In genomic region chr14:104794641-104795467, GRCh38 we compare ENCODE assay signal across 8 cellular contexts. TPM values are rescaled to one million over a fixed set of nuclear protein-coding genes. Genes with fewer than 3 reads are reported as not detected.
A peak's percentile ranks its signal among the peaks of the same experiment; 100 is the strongest.
DNase-seq lines count a peak whose midpoint lies in the region; ATAC-seq, FAIRE-seq and TF ChIP-seq lines count a peak whose summit lies in the region.

No MANE protein-coding gene starts in this region.

- H3K4me1 ChIP-seq in HEK293 (ENCODE audit: control insufficient read depth, insufficient read depth, low read length) (peaks cover 10% of the 10 kb centered on the region), endothelial cell of umbilical vein (ENCODE audit: control insufficient read depth, extremely low read depth, insufficient read depth, low read length) (peaks cover 10% of the 10 kb centered on the region), muscle layer of duodenum (ENCODE audit: control insufficient read depth in 1 of 2, insufficient read depth in 2 of 2, low read length in 2 of 2) (peaks cover 22 to 34% of the 10 kb centered on the region in 2 donors)

- no peaks in the 10 kb centered on the region for H3K9me3 ChIP-seq in HEK293 (ENCODE audit: control insufficient read depth, insufficient read depth, low read depth, low read length)
- H3K9me3 ChIP-seq in SK-N-MC (ENCODE audit: low read depth, low read length) = no peaks in the 10 kb centered on the region
- no peaks in the 10 kb centered on the region for H3K9me3 ChIP-seq in endothelial cell of umbilical vein (replicated peaks; ENCODE audit: control insufficient read depth, insufficient read depth, low read length)
- H3K9me3 ChIP-seq in muscle layer of duodenum (ENCODE audit: control insufficient read depth in 1 of 2, low read length in 2 of 2) = no peaks in the 10 kb centered on the region

- H4K20me1 ChIP-seq in endothelial cell of umbilical vein (replicated peaks; ENCODE audit: control insufficient read depth, extremely low read depth, insufficient read depth, low read length) = no peaks in the 10 kb centered on the region

- H3K4me3 ChIP-seq in HEK293 (ENCODE audit: low read depth, low read length) (peak overlapping the region; percentile 67), SK-N-MC (peak overlapping the region; percentile 86), endothelial cell of umbilical vein (replicated peaks in 1 of 3; ENCODE audit: insufficient read depth in 1 of 3, low read depth in 1 of 3, low read length in 3 of 3) (peak overlapping the region; percentile 23 to 64 (median 27)), muscle layer of duodenum (ENCODE audit: low read depth in 1 of 2, low read length in 2 of 2) (peak overlapping the region; percentile 78 to 81)

- FAIRE-seq in endothelial cell of umbilical vein (lab: Jason Lieb, UNC) = peak; percentile 38

- DNase-seq in GM10248 (ENCODE audit: extremely low spot score) (peak; percentile 59), SK-N-MC (ENCODE audit: low read depth, low spot score) (no peak), endothelial cell of umbilical vein (ENCODE audit: low read depth, low spot score) (peak; percentile 30), NAMALWA (ENCODE audit: low spot score) (no peak), GF-D8 (lab: John Stamatoyannopoulos, UW) (no peak)

- H2AFZ ChIP-seq in endothelial cell of umbilical vein (ENCODE audit: low read depth, low read length) = no peak overlapping the region

- CTCF ChIA-PET in GM10248 (lab: Yijun Ruan, JAX) = interaction anchor here (0.7 to 1.6 kb wide), 3 partner anchors 24 to 31 kb away, joined by 3 to 8 read pairs (median 3); no protein-coding TSS in a partner anchor
- CTCF ChIA-PET in HEK293 (lab: Yijun Ruan, JAX) = interaction anchor here (0.6 to 1.2 kb wide), 2 partner anchors 31 kb away, joined by 3 to 4 read pairs; no protein-coding TSS in a partner anchor
- CTCF ChIA-PET in endothelial cell of umbilical vein (lab: Charles Lee) = interaction anchor here (1.0 to 3.0 kb wide), 4 partner anchors 25 to 31 kb away, joined by 3 to 14 read pairs (median 6); no protein-coding TSS in a partner anchor

- peaks cover 49% of the 10 kb centered on the region for H3K79me2 ChIP-seq in endothelial cell of umbilical vein (ENCODE audit: control insufficient read depth, insufficient read depth, low read length)

- no TSS peak for BruUV-seq in endothelial cell of umbilical vein (replicated peaks; lab: Mats Ljungman, UMichigan)

- intact Hi-C loops in endothelial cell of umbilical vein (cut with micrococcal nuclease) = loop anchor here (2.0 kb wide), 2 partner anchors 26 to 32 kb away; no protein-coding TSS in a partner anchor

- H3K27ac ChIP-seq in HEK293 (ENCODE audit: extremely low read depth, low read depth, low read length) (peak overlapping the region; percentile 78), SK-N-MC (no peak overlapping the region), endothelial cell of umbilical vein (ENCODE audit: insufficient read depth, low read depth, low read length) (peak overlapping the region; percentile 31), muscle layer of duodenum (ENCODE audit: low read length) (peak overlapping the region; percentile 23)

- H3K27me3 ChIP-seq in endothelial cell of umbilical vein (ENCODE audit: control insufficient read depth in 2 of 2, insufficient read depth in 2 of 2, low read length in 2 of 2) (no peaks in the 10 kb centered on the region), muscle layer of duodenum (ENCODE audit: low read depth, low read length) (no peaks in the 10 kb centered on the region)

- POLR2A ChIA-PET in GM10248 (lab: Yijun Ruan, JAX) (no interaction called here), HEK293 (lab: Yijun Ruan, JAX) (interaction anchor here (0.7 to 1.7 kb wide), 3 partner anchors 14 to 42 kb away, joined by 4 to 7 read pairs (median 5); partner anchors contain the start of gene SIVA1), endothelial cell of umbilical vein (lab: Charles Lee) (no interaction called here)

- no peaks in the 10 kb centered on the region for H3K9me1 ChIP-seq in endothelial cell of umbilical vein (replicated peaks; ENCODE audit: control insufficient read depth, extremely low read depth, insufficient read depth, low read length)

- TF ChIP-seq POLR2A in endothelial cell of umbilical vein (IDR thresholded peaks at IDR 0.05; ENCODE audit: low read depth, low read length) = no peak

- dilution Hi-C loops in endothelial cell of umbilical vein (cut with MboI; ENCODE audit: extremely low pct_ligation_motif_present, low sequenced_read_pairs) = no loop called here

- H3K9ac ChIP-seq in SK-N-MC (ENCODE audit: insufficient read length) (peak overlapping the region; percentile 84), endothelial cell of umbilical vein (replicated peaks; ENCODE audit: extremely low read depth, insufficient read depth, low read length) (peak overlapping the region; percentile 73)

- H3K4me2 ChIP-seq in endothelial cell of umbilical vein (ENCODE audit: insufficient read depth, low read length) = peak overlapping the region; percentile 44

- H3K36me3 ChIP-seq in HEK293 (ENCODE audit: control insufficient read depth in 2 of 2, insufficient read depth in 1 of 2, low read length in 2 of 2) (peaks cover 0 to 36% of the 10 kb centered on the region in 2 experiments; a peak in 1 of 3 replicates), SK-N-MC (ENCODE audit: insufficient read depth, low read length) (no peaks in the 10 kb centered on the region; the same call in 1 of the 2 replicates), endothelial cell of umbilical vein (ENCODE audit: control insufficient read depth in 2 of 2, extremely low read depth in 1 of 2, insufficient read depth in 2 of 2, low read length in 2 of 2) (peaks cover 2 to 16% of the 10 kb centered on the region in 2 experiments), muscle layer of duodenum (ENCODE audit: control insufficient read depth in 1 of 2, insufficient read depth in 2 of 2, low read length in 2 of 2) (peaks cover 0 to 16% of the 10 kb centered on the region in 2 donors)

- no peak for ATAC-seq in HG03108 (IDR thresholded peaks at IDR 0.05; ENCODE audit: unreplicated experiment)

- TF ChIP-seq CTCF in GM10248 (IDR thresholded peaks at IDR 0.05; ENCODE audit: control extremely low read depth, extremely low read depth, low read depth, missing control alignments) (no peak), HEK293 (tag by site-specific recombination; IDR thresholded peaks at IDR 0.05) (peak; percentile 73), endothelial cell of umbilical vein (IDR thresholded peaks at IDR 0.05; ENCODE audit: extremely low read depth in 1 of 2, insufficient read depth in 1 of 2, low read depth in 1 of 2, low read length in 2 of 2) (no peak)

TF ChIP-seq in HEK293, 187 proteins besides CTCF, POLR2A, EP300 and RAD21 (continues in another document):
- TF ChIP-seq, protein P1, sequence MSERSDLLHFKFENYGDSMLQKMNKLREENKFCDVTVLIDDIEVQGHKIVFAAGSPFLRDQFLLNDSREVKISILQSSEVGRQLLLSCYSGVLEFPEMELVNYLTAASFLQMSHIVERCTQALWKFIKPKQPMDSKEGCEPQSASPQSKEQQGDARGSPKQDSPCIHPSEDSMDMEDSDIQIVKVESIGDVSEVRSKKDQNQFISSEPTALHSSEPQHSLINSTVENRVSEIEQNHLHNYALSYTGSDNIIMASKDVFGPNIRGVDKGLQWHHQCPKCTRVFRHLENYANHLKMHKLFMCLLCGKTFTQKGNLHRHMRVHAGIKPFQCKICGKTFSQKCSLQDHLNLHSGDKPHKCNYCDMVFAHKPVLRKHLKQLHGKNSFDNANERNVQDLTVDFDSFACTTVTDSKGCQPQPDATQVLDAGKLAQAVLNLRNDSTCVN (tag by site-specific recombination; optimal IDR thresholded peaks at IDR 0.05) = peak; percentile 13
- TF ChIP-seq ZIC2 (tag by site-specific recombination; IDR thresholded peaks at IDR 0.05) = peak; percentile 52

TF ChIP-seq in endothelial cell of umbilical vein, 7 proteins besides CTCF, POLR2A, EP300 and RAD21 (continues in another document):
- no peak for TF ChIP-seq EZH2 (IDR thresholded peaks at IDR 0.05; ENCODE audit: borderline replicate concordance, low read depth, low read length, severe bottlenecking)
- no peak for TF ChIP-seq JUN (IDR thresholded peaks at IDR 0.05; ENCODE audit: borderline replicate concordance, insufficient read depth, insufficient read length, low read depth)
- TF ChIP-seq MYC (IDR thresholded peaks at IDR 0.05; ENCODE audit: low read depth, low read length) = no peak
- TF ChIP-seq, protein P2, sequence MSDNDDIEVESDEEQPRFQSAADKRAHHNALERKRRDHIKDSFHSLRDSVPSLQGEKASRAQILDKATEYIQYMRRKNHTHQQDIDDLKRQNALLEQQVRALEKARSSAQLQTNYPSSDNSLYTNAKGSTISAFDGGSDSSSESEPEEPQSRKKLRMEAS (IDR thresholded peaks at IDR 0.05; ENCODE audit: insufficient read depth, insufficient read length) = no peak

RNA-seq across cellular contexts. Expression of gene AKT1, which starts 0.7 kb away (rescaled TPM):
- 172 and 191 TPM in 2 replicates for total RNA-seq in endothelial cell of umbilical vein
- 177 and 186 TPM in 2 replicates for polyA plus RNA-seq in endothelial cell of umbilical vein
- 174 and 199 TPM in 2 replicates for polyA plus RNA-seq in endothelial cell of umbilical vein (2011; cell fraction: cytosol; rRNA removed)
- 309 and 317 TPM in 2 replicates for polyA plus RNA-seq in endothelial cell of umbilical vein (2011; cell fraction: nucleus; rRNA removed)
- 128 and 150 TPM in 2 replicates for polyA plus RNA-seq in endothelial cell of umbilical vein (2012)
- 156 and 177 TPM in 2 replicates for polyA minus RNA-seq in endothelial cell of umbilical vein
- 85.6 TPM for polyA minus RNA-seq in endothelial cell of umbilical vein (2011; cell fraction: cytosol; rRNA and poly(A)+ RNA removed)
- polyA minus RNA-seq in endothelial cell of umbilical vein (2011; cell fraction: nucleus; rRNA and poly(A)+ RNA removed) = 52.5 and 66.6 TPM in 2 replicates

RNA-seq across cellular contexts. Expression of gene ZBTB42, which starts 6.0 kb away (rescaled TPM):
- 3.8 and 4.0 TPM in 2 replicates for total RNA-seq in endothelial cell of umbilical vein
- polyA plus RNA-seq in endothelial cell of umbilical vein = 3.1 and 3.8 TPM in 2 replicates
- 1.8 and 2.4 TPM in 2 replicates for polyA plus RNA-seq in endothelial cell of umbilical vein (2011; cell fraction: cytosol; rRNA removed)
- polyA plus RNA-seq in endothelial cell of umbilical vein (2011; cell fraction: nucleus; rRNA removed) = 1.2 and 1.3 TPM in 2 replicates
- 2.0 and 2.6 TPM in 2 replicates for polyA plus RNA-seq in endothelial cell of umbilical vein (2012)
- polyA minus RNA-seq in endothelial cell of umbilical vein = 3.2 and 5.6 TPM in 2 replicates
- 2.8 TPM for polyA minus RNA-seq in endothelial cell of umbilical vein (2011; cell fraction: cytosol; rRNA and poly(A)+ RNA removed)
- 1.8 and 2.3 TPM in 2 replicates for polyA minus RNA-seq in endothelial cell of umbilical vein (2011; cell fraction: nucleus; rRNA and poly(A)+ RNA removed)

RNA-seq across cellular contexts. Expression of gene SIVA1, which starts 41.9 kb away (rescaled TPM):
- 92.7 and 101 TPM in 2 replicates for total RNA-seq in endothelial cell of umbilical vein
- polyA plus RNA-seq in endothelial cell of umbilical vein = 299 and 364 TPM in 2 replicates
- 142 and 221 TPM in 2 replicates for polyA plus RNA-seq in endothelial cell of umbilical vein (2011; cell fraction: cytosol; rRNA removed)
- polyA plus RNA-seq in endothelial cell of umbilical vein (2011; cell fraction: nucleus; rRNA removed) = 95.9 and 108 TPM in 2 replicates
- polyA plus RNA-seq in endothelial cell of umbilical vein (2012) = 63.8 and 64.6 TPM in 2 replicates
- 29.5 and 35.8 TPM in 2 replicates for polyA minus RNA-seq in endothelial cell of umbilical vein
- polyA minus RNA-seq in endothelial cell of umbilical vein (2011; cell fraction: cytosol; rRNA and poly(A)+ RNA removed) = 107 TPM
- 20.2 and 24.8 TPM in 2 replicates for polyA minus RNA-seq in endothelial cell of umbilical vein (2011; cell fraction: nucleus; rRNA and poly(A)+ RNA removed)

Comparison
In these comparisons a context has a peak if more than half of its experiments do, and no peak if none do; other contexts are left out.
1. DNase-seq: peak in GM10248 (single experiment) and endothelial cell of umbilical vein (single experiment); none in SK-N-MC (single experiment), NAMALWA (single experiment) and GF-D8 (single experiment).
2. H3K4me3 ChIP-seq: peak in every context shown above with its lines; median percentile 86 in SK-N-MC; 80 in muscle layer of duodenum; 67 in HEK293; 27 in endothelial cell of umbilical vein.